19 cellular contexts compared by ENCODE assay signal in genomic region chr5:54942064-54942778, GRCh38. TPM values are rescaled to one million over a fixed set of nuclear protein-coding genes. Genes with fewer than 3 reads are reported as not detected.
"Had no signal": no experiment of that assay in that cellular context is flagged by ENCODE, and none has a peak within 500 bp of the region (broad histone marks: within the 10 kb centered on the region; RNA-seq: fewer than 3 reads in every experiment).

No MANE protein-coding gene starts in this region.

- H3K4me1 ChIP-seq: esophagus squamous epithelium, heart left ventricle, psoas muscle, upper lobe of right lung had no signal

- H3K27ac ChIP-seq: cardiac muscle cell, esophagus squamous epithelium, heart left ventricle, neural progenitor cell, psoas muscle, thoracic aorta, upper lobe of right lung, VCaP had no signal

- H3K36me3 ChIP-seq: cardiac muscle cell, esophagus squamous epithelium, heart left ventricle, neural progenitor cell, thoracic aorta, upper lobe of right lung had no signal

- H3K4me3 ChIP-seq: cardiac muscle cell, esophagus squamous epithelium, heart left ventricle, neural progenitor cell, psoas muscle, thoracic aorta, upper lobe of right lung had no signal

- ATAC-seq: activated CD8-positive, alpha-beta memory T cell treated with anti-CD3 and anti-CD28 coated beads, Interleukin-2, amount 10 ng/mL, durations not matched to agents 7 days and 5 days; psoas muscle; stimulated activated effector memory CD8-positive, alpha-beta T cell treated with anti-CD3 and anti-CD28 coated beads, Interleukin-12 subunit alpha, Interleukin-12 subunit beta, amount 100 ng/mL, for 72 hours; T-cell; upper lobe of right lung had no signal

- H3K27me3 ChIP-seq: cardiac muscle cell, neural progenitor cell had no signal

- DNase-seq: activated CD4-positive, alpha-beta memory T cell treated with anti-CD3 and anti-CD28 coated beads for 36 hours; activated CD4-positive, alpha-beta T cell treated with anti-CD3 and anti-CD28 coated beads for 1 hour; activated CD8-positive, alpha-beta memory T cell treated with anti-CD3 and anti-CD28 coated beads, Interleukin-2, amount 10 ng/mL, durations not matched to agents 7 days and 5 days; activated naive CD4-positive, alpha-beta T cell treated with anti-CD3 and anti-CD28 coated beads, Interleukin-2, amount 10 ng/mL, durations not matched to agents 7 days and 5 days; activated T-cell treated with anti-CD3 and anti-CD28 coated beads, Interleukin-2, amount 50 U/mL, for 1 hour; esophagus squamous epithelium; heart left ventricle; immature natural killer cell; psoas muscle; T-cell; T1000; upper lobe of right lung had no signal

- H3K9ac ChIP-seq: neural progenitor cell had no signal

- H3K4me2 ChIP-seq: neural progenitor cell had no signal

RNA-seq across cellular contexts. Expression of gene ESM1, which starts 43.2 kb away (rescaled TPM):
- total RNA-seq: frontal cortex, myocyte had no signal
